In the genomic region with DNA sequence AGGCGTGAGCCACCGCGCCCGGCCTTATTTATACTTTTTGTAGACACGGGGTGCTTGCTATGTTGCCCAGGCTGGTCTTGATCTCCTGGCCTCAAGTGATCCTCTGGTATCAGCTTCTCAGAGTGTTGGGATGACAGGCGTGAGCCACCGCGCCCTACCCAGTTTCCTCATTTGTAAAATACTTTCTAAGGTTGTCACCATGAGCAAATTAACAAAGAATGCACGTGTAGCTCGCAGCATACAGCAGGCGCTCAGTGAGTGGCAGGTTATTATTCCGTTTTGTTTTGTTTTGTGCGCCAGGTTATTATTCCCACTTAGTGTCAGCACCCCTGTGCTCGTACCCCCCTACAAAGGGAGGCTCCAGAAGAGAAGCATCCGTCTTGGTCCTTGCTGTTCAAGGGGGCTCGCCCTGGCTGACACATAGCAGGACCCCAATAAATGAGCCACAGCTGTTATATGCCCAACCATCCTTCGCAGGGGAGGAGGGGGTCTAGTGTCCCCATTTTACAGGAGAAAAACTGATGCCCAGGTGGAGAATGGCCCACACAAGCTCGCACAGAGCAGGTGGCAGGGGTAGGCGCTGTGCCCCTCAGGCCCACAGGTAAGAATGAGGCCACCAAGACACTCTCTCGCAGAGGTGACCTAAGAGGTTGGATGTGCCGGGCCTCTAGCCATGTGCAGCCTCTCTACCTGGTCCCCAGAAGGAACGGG, we compare ENCODE assay signal across 1 cellular context.
A peak's percentile ranks its signal among the peaks of the same experiment; 100 is the strongest.
TF ChIP-seq lines count a peak whose summit lies in the region.

No MANE protein-coding gene starts in this region.

TF ChIP-seq in HCT116, 20 proteins besides CTCF, POLR2A, EP300 and RAD21:
- TF ChIP-seq, protein P1, sequence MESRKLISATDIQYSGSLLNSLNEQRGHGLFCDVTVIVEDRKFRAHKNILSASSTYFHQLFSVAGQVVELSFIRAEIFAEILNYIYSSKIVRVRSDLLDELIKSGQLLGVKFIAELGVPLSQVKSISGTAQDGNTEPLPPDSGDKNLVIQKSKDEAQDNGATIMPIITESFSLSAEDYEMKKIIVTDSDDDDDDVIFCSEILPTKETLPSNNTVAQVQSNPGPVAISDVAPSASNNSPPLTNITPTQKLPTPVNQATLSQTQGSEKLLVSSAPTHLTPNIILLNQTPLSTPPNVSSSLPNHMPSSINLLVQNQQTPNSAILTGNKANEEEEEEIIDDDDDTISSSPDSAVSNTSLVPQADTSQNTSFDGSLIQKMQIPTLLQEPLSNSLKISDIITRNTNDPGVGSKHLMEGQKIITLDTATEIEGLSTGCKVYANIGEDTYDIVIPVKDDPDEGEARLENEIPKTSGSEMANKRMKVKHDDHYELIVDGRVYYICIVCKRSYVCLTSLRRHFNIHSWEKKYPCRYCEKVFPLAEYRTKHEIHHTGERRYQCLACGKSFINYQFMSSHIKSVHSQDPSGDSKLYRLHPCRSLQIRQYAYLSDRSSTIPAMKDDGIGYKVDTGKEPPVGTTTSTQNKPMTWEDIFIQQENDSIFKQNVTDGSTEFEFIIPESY (IDR thresholded peaks at IDR 0.05; ENCODE audit: extremely low read depth, insufficient replicate concordance, low read length) = no peak
- TF ChIP-seq, protein P2, sequence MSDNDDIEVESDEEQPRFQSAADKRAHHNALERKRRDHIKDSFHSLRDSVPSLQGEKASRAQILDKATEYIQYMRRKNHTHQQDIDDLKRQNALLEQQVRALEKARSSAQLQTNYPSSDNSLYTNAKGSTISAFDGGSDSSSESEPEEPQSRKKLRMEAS (IDR thresholded peaks at IDR 0.05) = peak; percentile 59
- TF ChIP-seq SIN3A (IDR thresholded peaks at IDR 0.05; ENCODE audit: low read depth) = peak; percentile 71; the same call in 1 of the 2 replicates
